ENCODE assay signal across 8 cellular contexts in genomic region chr13:48579167-48579918, GRCh38. TPM values are rescaled to one million over a fixed set of nuclear protein-coding genes. Genes with fewer than 3 reads are reported as not detected.
DNase-seq lines count a peak whose midpoint lies in the region; ATAC-seq and TF ChIP-seq lines count a peak whose summit lies in the region.

No MANE protein-coding gene starts in this region.

- peak; percentile 94 for DNase-seq in GM12865 (ENCODE audit: low read depth)
- DNase-seq in upper lobe of right lung, result no peak
- no peak for DNase-seq in DMS114 treated with DMSO at 0.1 percent for 48 hours (lab: John Stamatoyannopoulos, UW; ENCODE audit: unreplicated experiment)
- no peak for DNase-seq in NCI-H2171 treated with DMSO at 0.1 percent for 48 hours (lab: John Stamatoyannopoulos, UW)
- DNase-seq in RKO (ENCODE audit: low spot score), result no peak

- H3K27ac ChIP-seq in upper lobe of right lung, result peak overlapping the region; percentile 55

- TF ChIP-seq CTCF in GM12865 (IDR thresholded peaks at IDR 0.05; ENCODE audit: insufficient read depth, low read depth, low read length, missing control alignments) (no peak), upper lobe of right lung (IDR thresholded peaks at IDR 0.05) (no peak)

- H3K4me1 Mint-ChIP-seq in IgD-negative memory B cell, result peaks cover 11 to 26% (median 17%) of the 10 kb centered on the region in 3 donors

- H3K9me3 Mint-ChIP-seq in IgD-negative memory B cell, result peaks cover 0 to 2% (median 2%) of the 10 kb centered on the region in 3 donors

- H3K4me3 ChIP-seq in GM12865 (ENCODE audit: low read depth, low read length) (peak overlapping the region; percentile 29), upper lobe of right lung (no peak overlapping the region)

- H3K36me3 ChIP-seq in upper lobe of right lung, result no peaks in the 10 kb centered on the region

- no peaks in the 10 kb centered on the region for H3K9me3 ChIP-seq in upper lobe of right lung

- intact Hi-C loops in upper lobe of right lung (cut with DNase I), result no loop called here

- peaks cover 66% of the 10 kb centered on the region for H3K27me3 Mint-ChIP-seq in IgD-negative memory B cell

- H3K27me3 ChIP-seq in upper lobe of right lung, result no peaks in the 10 kb centered on the region

- peak overlapping the region; percentile 11 to 74 (median 46) for H3K27ac Mint-ChIP-seq in IgD-negative memory B cell

- H3K36me3 Mint-ChIP-seq in IgD-negative memory B cell, result no peaks in the 10 kb centered on the region

- peak overlapping the region in 2 of 4 donors; percentile 56 to 67 for H3K4me3 Mint-ChIP-seq in IgD-negative memory B cell

- peaks cover 20% of the 10 kb centered on the region for H3K4me1 ChIP-seq in upper lobe of right lung

- ATAC-seq in GM21528 (IDR thresholded peaks at IDR 0.05; ENCODE audit: low FRiP score, unreplicated experiment) (peak; percentile 80), esophagus mucosa (peak; percentile 66), upper lobe of right lung (peak; percentile 78)

RNA-seq across cellular contexts. Expression of gene RCBTB2, which starts 46.5 kb away (rescaled TPM):
- polyA plus RNA-seq in IgD-negative memory B cell, result 3.5 TPM
- total RNA-seq in esophagus mucosa (10.3 TPM), upper lobe of right lung (18.4 TPM)
